In genomic region chrX:7153231-7153630, GRCh38 we compare ENCODE assay signal across 1 cellular context.
TF ChIP-seq lines count a peak whose summit lies in the region.

No MANE protein-coding gene starts in this region.

TF ChIP-seq in IMR-90, 13 proteins besides CTCF, POLR2A, EP300 and RAD21:
- no peak for TF ChIP-seq SMC3 (IDR thresholded peaks at IDR 0.05; ENCODE audit: low read depth, low read length)
- no peak for TF ChIP-seq RFX5 (IDR thresholded peaks at IDR 0.05; ENCODE audit: low read depth, low read length)
- TF ChIP-seq USF2 (IDR thresholded peaks at IDR 0.05; ENCODE audit: low read depth, low read length), result no peak
- TF ChIP-seq RCOR1 (IDR thresholded peaks at IDR 0.05; ENCODE audit: insufficient replicate concordance, low read length), result no peak
- no peak for TF ChIP-seq CEBPB (IDR thresholded peaks at IDR 0.05; ENCODE audit: low read depth, low read length)
- no peak for TF ChIP-seq MAFK (IDR thresholded peaks at IDR 0.05; ENCODE audit: low read depth, low read length)
- TF ChIP-seq BHLHE40 (IDR thresholded peaks at IDR 0.05; ENCODE audit: low read depth, low read length), result no peak
- TF ChIP-seq CHD1 (IDR thresholded peaks at IDR 0.05; ENCODE audit: low read depth, low read length), result no peak
- TF ChIP-seq ELK1 (IDR thresholded peaks at IDR 0.05; ENCODE audit: borderline replicate concordance, low read depth, low read length), result no peak
- no peak for TF ChIP-seq MAZ (IDR thresholded peaks at IDR 0.05; ENCODE audit: borderline replicate concordance, low read depth, low read length)
- no peak for TF ChIP-seq FOS (IDR thresholded peaks at IDR 0.05; ENCODE audit: low read depth, low read length)
- TF ChIP-seq MXI1 (IDR thresholded peaks at IDR 0.05; ENCODE audit: borderline replicate concordance, low read depth, low read length), result no peak
- no peak for TF ChIP-seq NFE2L2 (IDR thresholded peaks at IDR 0.05; ENCODE audit: low read depth, low read length)
